1 cellular context compared by ENCODE assay signal in genomic region chr11:75445315-75445953, GRCh38.
TF ChIP-seq lines count a peak whose summit lies in the region.

No MANE protein-coding gene starts in this region.

TF ChIP-seq in K562, 482 proteins besides CTCF, POLR2A, EP300 and RAD21 (continued from another document):
- TF ChIP-seq E4F1 (CRISPR knock-in tag; IDR thresholded peaks at IDR 0.05; ENCODE audit: borderline replicate concordance) (no peak), ARNT (IDR thresholded peaks at IDR 0.05) (no peak), RFX5 (IDR thresholded peaks at IDR 0.05; ENCODE audit: low read depth, low read length) (no peak), FUS (optimal IDR thresholded peaks at IDR 0.05; ENCODE audit: low read depth, low read length) (no peak), PRPF4 (IDR thresholded peaks at IDR 0.05; ENCODE audit: insufficient read depth, low read depth, low read length, poor library complexity, severe bottlenecking) (no peak), ZKSCAN3 (CRISPR knock-in tag; IDR thresholded peaks at IDR 0.05) (no peak), PHF20 (IDR thresholded peaks at IDR 0.05; ENCODE audit: partially characterized antibody) (no peak), MAZ (CRISPR knock-in tag; conservative IDR thresholded peaks at IDR 0.05 in 1 of 2, IDR thresholded peaks at IDR 0.05 in 1 of 2) (peak; percentile 56 to 72; a peak in 3 of 4 replicates), CTBP1 (IDR thresholded peaks at IDR 0.05; ENCODE audit: borderline replicate concordance) (peak; percentile 37; the same call in 1 of the 2 replicates), NCOA1 (IDR thresholded peaks at IDR 0.05; ENCODE audit: low read depth) (no peak), HDGF (IDR thresholded peaks at IDR 0.05) (peak; percentile 85; the same call in 1 of the 2 replicates), GTF2A2 (tag; IDR thresholded peaks at IDR 0.05) (no peak), RCOR1 (IDR thresholded peaks at IDR 0.05; ENCODE audit: borderline replicate concordance in 1 of 2, low read depth in 2 of 2, low read length in 2 of 2) (peak in 1 of 2 experiments; percentile 22; a peak in 1 of 4 replicates), LEF1 (IDR thresholded peaks at IDR 0.05) (no peak), NFYB (IDR thresholded peaks at IDR 0.05; ENCODE audit: extremely low read depth, insufficient read length) (no peak), PBX2 (CRISPR knock-in tag; IDR thresholded peaks at IDR 0.05; ENCODE audit: low read depth) (no peak), PBX2 (tag; conservative IDR thresholded peaks at IDR 0.05; ENCODE audit: low read depth) (no peak), ZNF668 (CRISPR knock-in tag; IDR thresholded peaks at IDR 0.05) (no peak), CBX2 (IDR thresholded peaks at IDR 0.05; ENCODE audit: insufficient read depth, low read length, poor library complexity, severe bottlenecking) (no peak), MECOM (CRISPR knock-in tag; IDR thresholded peaks at IDR 0.05) (no peak), ELF1 (tag; IDR thresholded peaks at IDR 0.05) (no peak), NEUROD1 (IDR thresholded peaks at IDR 0.05; ENCODE audit: borderline replicate concordance, low read depth, low read length, partially characterized antibody) (no peak), ZBTB26 (CRISPR knock-in tag; IDR thresholded peaks at IDR 0.05) (no peak), RBM25 (IDR thresholded peaks at IDR 0.05; ENCODE audit: low read depth, low read length, severe bottlenecking) (no peak), E2F3 (CRISPR knock-in tag; IDR thresholded peaks at IDR 0.05) (no peak), PCBP2 (IDR thresholded peaks at IDR 0.05; ENCODE audit: low read depth, low read length, poor library complexity, severe bottlenecking) (no peak), ZBTB7A (IDR thresholded peaks at IDR 0.05; ENCODE audit: borderline replicate concordance, control insufficient read depth, low read depth, low read length) (peak; percentile 63)
- TF ChIP-seq, protein P1, sequence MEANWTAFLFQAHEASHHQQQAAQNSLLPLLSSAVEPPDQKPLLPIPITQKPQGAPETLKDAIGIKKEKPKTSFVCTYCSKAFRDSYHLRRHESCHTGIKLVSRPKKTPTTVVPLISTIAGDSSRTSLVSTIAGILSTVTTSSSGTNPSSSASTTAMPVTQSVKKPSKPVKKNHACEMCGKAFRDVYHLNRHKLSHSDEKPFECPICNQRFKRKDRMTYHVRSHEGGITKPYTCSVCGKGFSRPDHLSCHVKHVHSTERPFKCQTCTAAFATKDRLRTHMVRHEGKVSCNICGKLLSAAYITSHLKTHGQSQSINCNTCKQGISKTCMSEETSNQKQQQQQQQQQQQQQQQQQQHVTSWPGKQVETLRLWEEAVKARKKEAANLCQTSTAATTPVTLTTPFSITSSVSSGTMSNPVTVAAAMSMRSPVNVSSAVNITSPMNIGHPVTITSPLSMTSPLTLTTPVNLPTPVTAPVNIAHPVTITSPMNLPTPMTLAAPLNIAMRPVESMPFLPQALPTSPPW (CRISPR knock-in tag; IDR thresholded peaks at IDR 0.05): peak; percentile 75
- TF ChIP-seq, protein P2, sequence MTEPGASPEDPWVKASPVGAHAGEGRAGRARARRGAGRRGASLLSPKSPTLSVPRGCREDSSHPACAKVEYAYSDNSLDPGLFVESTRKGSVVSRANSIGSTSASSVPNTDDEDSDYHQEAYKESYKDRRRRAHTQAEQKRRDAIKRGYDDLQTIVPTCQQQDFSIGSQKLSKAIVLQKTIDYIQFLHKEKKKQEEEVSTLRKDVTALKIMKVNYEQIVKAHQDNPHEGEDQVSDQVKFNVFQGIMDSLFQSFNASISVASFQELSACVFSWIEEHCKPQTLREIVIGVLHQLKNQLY (CRISPR knock-in tag; conservative IDR thresholded peaks at IDR 0.05): no peak
- TF ChIP-seq, protein P3, sequence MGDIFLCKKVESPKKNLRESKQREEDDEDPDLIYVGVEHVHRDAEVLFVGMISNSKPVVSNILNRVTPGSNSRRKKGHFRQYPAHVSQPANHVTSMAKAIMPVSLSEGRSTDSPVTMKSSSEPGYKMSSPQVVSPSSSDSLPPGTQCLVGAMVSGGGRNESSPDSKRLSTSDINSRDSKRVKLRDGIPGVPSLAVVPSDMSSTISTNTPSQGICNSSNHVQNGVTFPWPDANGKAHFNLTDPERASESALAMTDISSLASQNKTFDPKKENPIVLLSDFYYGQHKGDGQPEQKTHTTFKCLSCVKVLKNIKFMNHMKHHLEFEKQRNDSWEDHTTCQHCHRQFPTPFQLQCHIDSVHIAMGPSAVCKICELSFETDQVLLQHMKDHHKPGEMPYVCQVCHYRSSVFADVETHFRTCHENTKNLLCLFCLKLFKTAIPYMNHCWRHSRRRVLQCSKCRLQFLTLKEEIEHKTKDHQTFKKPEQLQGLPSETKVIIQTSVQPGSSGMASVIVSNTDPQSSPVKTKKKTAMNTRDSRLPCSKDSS (IDR thresholded peaks at IDR 0.05; ENCODE audit: low read depth, partially characterized antibody): no peak
- TF ChIP-seq, protein P4, sequence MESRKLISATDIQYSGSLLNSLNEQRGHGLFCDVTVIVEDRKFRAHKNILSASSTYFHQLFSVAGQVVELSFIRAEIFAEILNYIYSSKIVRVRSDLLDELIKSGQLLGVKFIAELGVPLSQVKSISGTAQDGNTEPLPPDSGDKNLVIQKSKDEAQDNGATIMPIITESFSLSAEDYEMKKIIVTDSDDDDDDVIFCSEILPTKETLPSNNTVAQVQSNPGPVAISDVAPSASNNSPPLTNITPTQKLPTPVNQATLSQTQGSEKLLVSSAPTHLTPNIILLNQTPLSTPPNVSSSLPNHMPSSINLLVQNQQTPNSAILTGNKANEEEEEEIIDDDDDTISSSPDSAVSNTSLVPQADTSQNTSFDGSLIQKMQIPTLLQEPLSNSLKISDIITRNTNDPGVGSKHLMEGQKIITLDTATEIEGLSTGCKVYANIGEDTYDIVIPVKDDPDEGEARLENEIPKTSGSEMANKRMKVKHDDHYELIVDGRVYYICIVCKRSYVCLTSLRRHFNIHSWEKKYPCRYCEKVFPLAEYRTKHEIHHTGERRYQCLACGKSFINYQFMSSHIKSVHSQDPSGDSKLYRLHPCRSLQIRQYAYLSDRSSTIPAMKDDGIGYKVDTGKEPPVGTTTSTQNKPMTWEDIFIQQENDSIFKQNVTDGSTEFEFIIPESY (CRISPR knock-in tag; IDR thresholded peaks at IDR 0.05): no peak
